8 cellular contexts compared by ENCODE assay signal in genomic region chr20:1299522-1299921, GRCh38. TPM values are rescaled to one million over a fixed set of nuclear protein-coding genes. Genes with fewer than 3 reads are reported as not detected.
DNase-seq lines count a peak whose midpoint lies in the region; ATAC-seq and TF ChIP-seq lines count a peak whose summit lies in the region.

No MANE protein-coding gene starts in this region.

- intact Hi-C loops in PC-9 (cut with micrococcal nuclease; ENCODE audit: unreplicated experiment), result no loop called here

- H3K4me3 ChIP-seq in PC-9 (no peak overlapping the region), cardiac fibroblast (replicated peaks in 1 of 2; ENCODE audit: low read depth in 2 of 2, low read length in 2 of 2) (no peak overlapping the region), Karpas-422 (ENCODE audit: low read length) (no peak overlapping the region)

- no peak for ATAC-seq in GM18511 (IDR thresholded peaks at IDR 0.05; ENCODE audit: unreplicated experiment)

- no peak overlapping the region for H3K9ac ChIP-seq in Karpas-422 (ENCODE audit: low read length)

- H3K79me2 ChIP-seq in PC-9 (ENCODE audit: low read depth) (no peaks in the 10 kb centered on the region), Karpas-422 (ENCODE audit: low read length) (no peaks in the 10 kb centered on the region)

- POLR2A ChIA-PET in PC-9 (lab: Charles Lee; ENCODE audit: unreplicated experiment), result no interaction called here

- CTCF ChIA-PET in PC-9 (lab: Charles Lee), result no interaction called here

- H3K4me1 ChIP-seq in PC-9 (replicated peaks; ENCODE audit: insufficient read depth) (peaks cover 11% of the 10 kb centered on the region), Karpas-422 (ENCODE audit: low read length) (no peaks in the 10 kb centered on the region)

- H4K20me1 ChIP-seq in PC-9 (ENCODE audit: insufficient read depth), result no peaks in the 10 kb centered on the region
- no peaks in the 10 kb centered on the region for H4K20me1 ChIP-seq in Karpas-422 (ENCODE audit: insufficient read depth, low read depth, low read length)

- no peaks in the 10 kb centered on the region for H3K27me3 ChIP-seq in PC-9 (ENCODE audit: insufficient read depth, low read depth)
- H3K27me3 ChIP-seq in Karpas-422 (ENCODE audit: low read length), result no peaks in the 10 kb centered on the region

- TF ChIP-seq CTCF in PC-9 (conservative IDR thresholded peaks at IDR 0.05) (peak; percentile 39; the same call in 1 of the 2 replicates), cardiac fibroblast (IDR thresholded peaks at IDR 0.05; ENCODE audit: low read depth, low read length) (peak; percentile 6)

- H3K36me3 ChIP-seq in PC-9 (ENCODE audit: low read depth) (no peaks in the 10 kb centered on the region), Karpas-422 (ENCODE audit: insufficient read depth, low read length) (no peaks in the 10 kb centered on the region)

- no peaks in the 10 kb centered on the region for H3K9me2 ChIP-seq in PC-9 (ENCODE audit: insufficient read depth)
- H3K9me2 ChIP-seq in Karpas-422 (replicated peaks; ENCODE audit: insufficient read depth, low read length), result no peaks in the 10 kb centered on the region

- H3K9me3 ChIP-seq in PC-9 (ENCODE audit: insufficient read depth, low read depth), result no peaks in the 10 kb centered on the region
- H3K9me3 ChIP-seq in Karpas-422 (ENCODE audit: low read length), result no peaks in the 10 kb centered on the region

- H3F3A ChIP-seq in PC-9 (ENCODE audit: insufficient read depth, low read depth), result no peaks in the 10 kb centered on the region

- peak; percentile 43 for DNase-seq in DMS 273 (lab: John Stamatoyannopoulos, UW; ENCODE audit: unreplicated experiment)
- no peak for DNase-seq in DMS 273 treated with DMSO at 0.1 percent for 48 hours (lab: John Stamatoyannopoulos, UW)
- peak in 1 of 2 experiments; percentile 17 for DNase-seq in PC-9
- no peak for DNase-seq in cardiac fibroblast (ENCODE audit: low read depth in 2 of 2)
- DNase-seq in stimulated activated CD4-positive, alpha-beta T cell treated with anti-CD3 and anti-CD28 coated beads, Interleukin-1b, Interleukin-23, amount 100 ng/mL, for 48 hours, result peak; percentile 50
- DNase-seq in occipital lobe (lab: John Stamatoyannopoulos, UW), result no peak
- DNase-seq in Karpas-422, result no peak

- no peak overlapping the region for H3K4me2 ChIP-seq in PC-9
- H3K4me2 ChIP-seq in Karpas-422 (ENCODE audit: low read depth, low read length, poor library complexity, severe bottlenecking), result no peak overlapping the region

- H3K27ac ChIP-seq in PC-9 (no peak overlapping the region), Karpas-422 (ENCODE audit: low read length) (no peak overlapping the region)

- BruUV-seq in PC-9 (replicated peaks; lab: Mats Ljungman, UMichigan), result no TSS peak

- H2AFZ ChIP-seq in PC-9 (no peak overlapping the region), Karpas-422 (ENCODE audit: low read length) (no peak overlapping the region)

RNA-seq across cellular contexts. Expression of gene SDCBP2, which starts 29.4 kb away (rescaled TPM):
- total RNA-seq in PC-9 (2021) (12.3 and 14.8 TPM in 2 replicates), occipital lobe (2.0 TPM)
- 1.8 TPM in 1 of 2 replicates, not detected in the other for total RNA-seq in Karpas-422 (2014; rRNA removed; shearing (Covaris generic); ENCODE audit: low replicate concordance)

RNA-seq across cellular contexts. Expression of gene SNPH, which starts 33.4 kb away (rescaled TPM):
- total RNA-seq in PC-9 (2021) (3.4 and 4.0 TPM in 2 replicates), occipital lobe (23.4 TPM)
- total RNA-seq in Karpas-422 (2014; rRNA removed; shearing (Covaris generic); ENCODE audit: low replicate concordance), result 0.93 and 1.4 TPM in 2 replicates

Comparison
In these comparisons a context has a peak if more than half of its experiments do, and no peak if none do; other contexts are left out.
1. DNase-seq: peak in DMS 273 (single experiment) and stimulated activated CD4-positive, alpha-beta T cell treated with anti-CD3 and anti-CD28 coated beads, Interleukin-1b, Interleukin-23, amount 100 ng/mL, for 48 hours (single experiment); none in DMS 273 treated with DMSO at 0.1 percent for 48 hours (single experiment), cardiac fibroblast (0 of 2), occipital lobe (single experiment) and Karpas-422 (single experiment).